ENCODE assay signal across 8 cellular contexts in genomic region chr1:44036409-44037111, GRCh38. TPM values are rescaled to one million over a fixed set of nuclear protein-coding genes. Genes with fewer than 3 reads are reported as not detected.
DNase-seq lines count a peak whose midpoint lies in the region; ATAC-seq and TF ChIP-seq lines count a peak whose summit lies in the region.

No MANE protein-coding gene starts in this region.

- H3K4me1 Mint-ChIP-seq in CD8-positive, alpha-beta T cell (ENCODE audit: low read depth), result peaks cover 3% of the 10 kb centered on the region

- POLR2A ChIA-PET in CD8-positive, alpha-beta T cell (lab: Charles Lee), result interaction anchor here (0.9 to 1.3 kb wide), 2 partner anchors 25 to 29 kb away, joined by 3 read pairs; no protein-coding TSS in a partner anchor

- ATAC-seq in CD8-positive, alpha-beta T cell, result peak; percentile 93
- ATAC-seq in GM21723 (IDR thresholded peaks at IDR 0.05; ENCODE audit: unreplicated experiment), result no peak

- H3K79me2 ChIP-seq in OCI-LY1 (ENCODE audit: insufficient read depth, low read length), result no peaks in the 10 kb centered on the region

- no peaks in the 10 kb centered on the region for H3K9me3 Mint-ChIP-seq in CD8-positive, alpha-beta T cell

- H3K27ac Mint-ChIP-seq in CD8-positive, alpha-beta T cell, result no peak overlapping the region

- H3K9ac ChIP-seq in OCI-LY1 (ENCODE audit: low read length), result no peak overlapping the region

- H4K20me1 ChIP-seq in OCI-LY1 (ENCODE audit: insufficient read depth, low read length), result no peaks in the 10 kb centered on the region

- H3K9me2 ChIP-seq in OCI-LY1 (ENCODE audit: low read depth, low read length), result no peaks in the 10 kb centered on the region

- DNase-seq in CD8-positive, alpha-beta T cell, result peak; percentile 33 to 76 (median 67)
- DNase-seq in HPDE6-E6E7 (ENCODE audit: extremely low spot score) (peak; percentile 55), epithelial cell of prostate (ENCODE audit: low read depth, low spot score) (no peak), myocyte (ENCODE audit: low read depth) (peak; percentile 70)
- DNase-seq in activated CD8-positive, alpha-beta memory T cell treated with anti-CD3 and anti-CD28 coated beads, Interleukin-2, amount 50 U/mL, for 48 hours, result peak; percentile 71
- peak; percentile 37 to 67 (median 56) for DNase-seq in stimulated activated naive CD4-positive, alpha-beta T cell (lab: John Stamatoyannopoulos, UW)

- H2AFZ ChIP-seq in OCI-LY1 (ENCODE audit: low read length), result no peak overlapping the region

- H3K36me3 ChIP-seq in CD8-positive, alpha-beta T cell (ENCODE audit: insufficient read depth, low read length), result no peaks in the 10 kb centered on the region
- no peaks in the 10 kb centered on the region for H3K36me3 ChIP-seq in OCI-LY1 (ENCODE audit: insufficient read depth, low read length)

- CTCF ChIA-PET in CD8-positive, alpha-beta T cell (lab: Charles Lee), result interaction anchor here (0.7 to 18.6 kb wide), 27 partner anchors 9 to 667 kb away, joined by 3 to 337 read pairs (median 4); partner anchors contain the start of genes ATP6V0B and PTPRF

- no peaks in the 10 kb centered on the region for H3K27me3 ChIP-seq in CD8-positive, alpha-beta T cell (ENCODE audit: insufficient read depth, low read length)
- no peaks in the 10 kb centered on the region for H3K27me3 ChIP-seq in OCI-LY1 (ENCODE audit: insufficient read depth, low read length)

- no peaks in the 10 kb centered on the region for H3F3A ChIP-seq in OCI-LY1 (ENCODE audit: insufficient read depth, low read length)

- no peak overlapping the region for H3K4me2 ChIP-seq in OCI-LY1 (ENCODE audit: low read length)

- no peaks in the 10 kb centered on the region for H3K36me3 Mint-ChIP-seq in CD8-positive, alpha-beta T cell

- H3K4me3 Mint-ChIP-seq in CD8-positive, alpha-beta T cell, result no peak overlapping the region

- peak; percentile 84 for TF ChIP-seq CTCF in CD8-positive, alpha-beta T cell (IDR thresholded peaks at IDR 0.05)
- TF ChIP-seq CTCF in OCI-LY1 (IDR thresholded peaks at IDR 0.05; ENCODE audit: low read length), result peak; percentile 93

- no peaks in the 10 kb centered on the region for H3K27me3 Mint-ChIP-seq in CD8-positive, alpha-beta T cell (ENCODE audit: low read depth)

- H3K4me1 ChIP-seq in CD8-positive, alpha-beta T cell (ENCODE audit: insufficient read depth, low read length), result no peaks in the 10 kb centered on the region
- H3K4me1 ChIP-seq in OCI-LY1 (ENCODE audit: insufficient read depth, low read length, severe bottlenecking), result no peaks in the 10 kb centered on the region

- H3K9me3 ChIP-seq in CD8-positive, alpha-beta T cell (ENCODE audit: low read length), result no peaks in the 10 kb centered on the region
- H3K9me3 ChIP-seq in OCI-LY1 (ENCODE audit: low read length), result no peaks in the 10 kb centered on the region

- intact Hi-C loops in CD8-positive, alpha-beta T cell (cut with DNase I, micrococcal nuclease), result loop anchor here (1.0 to 10.0 kb wide), 6 partner anchors 31 to 862 kb away; partner anchors contain the start of genes ARTN (in 1 of the 2), CFAP57 (in 1 of the 2), EBNA1BP2 (in 1 of the 2) and ERI3 (in 1 of the 2)

- no peak overlapping the region for H3K4me3 ChIP-seq in CD8-positive, alpha-beta T cell (ENCODE audit: low read depth, low read length)
- no peak overlapping the region for H3K4me3 ChIP-seq in OCI-LY1 (ENCODE audit: low read depth, low read length, poor library complexity, severe bottlenecking)

- no peak overlapping the region for H3K27ac ChIP-seq in CD8-positive, alpha-beta T cell (ENCODE audit: low read depth, low read length)
- H3K27ac ChIP-seq in OCI-LY1 (ENCODE audit: low read depth, low read length, poor library complexity, severe bottlenecking) (no peak overlapping the region), epithelial cell of prostate (peak overlapping the region; percentile 13)

RNA-seq across cellular contexts. Expression of gene SLC6A9, which starts 5.3 kb away (rescaled TPM):
- not detected for total RNA-seq in CD8-positive, alpha-beta T cell
- total RNA-seq in myocyte, result 0.42 and 1.2 TPM in 2 replicates
- 6.0 TPM for polyA plus RNA-seq in myocyte (2012)

RNA-seq across cellular contexts. Expression of gene CCDC24, which starts 45.2 kb away (rescaled TPM):
- total RNA-seq in CD8-positive, alpha-beta T cell, result under 1 TPM; 0.33 to 0.71 TPM
- total RNA-seq in myocyte, result 1.5 and 3.4 TPM in 2 replicates
- polyA plus RNA-seq in myocyte (2012), result 11.1 TPM

RNA-seq across cellular contexts. Expression of gene B4GALT2, which starts 57.5 kb away (rescaled TPM):
- under 1 TPM; 0.42 to 0.71 TPM for total RNA-seq in CD8-positive, alpha-beta T cell
- 83.0 and 84.4 TPM in 2 replicates for total RNA-seq in myocyte
- 120 TPM for polyA plus RNA-seq in myocyte (2012)

Comparison
In these comparisons a context has a peak if more than half of its experiments do, and no peak if none do; other contexts are left out.
1. RNA of gene B4GALT2, which starts 57.5 kb away (total RNA-seq): 83.0 to 84.4 TPM in myocyte; 0.42 to 0.71 TPM in CD8-positive, alpha-beta T cell; every median in the first group is over 10 times any median in the second.